In the genomic region with DNA sequence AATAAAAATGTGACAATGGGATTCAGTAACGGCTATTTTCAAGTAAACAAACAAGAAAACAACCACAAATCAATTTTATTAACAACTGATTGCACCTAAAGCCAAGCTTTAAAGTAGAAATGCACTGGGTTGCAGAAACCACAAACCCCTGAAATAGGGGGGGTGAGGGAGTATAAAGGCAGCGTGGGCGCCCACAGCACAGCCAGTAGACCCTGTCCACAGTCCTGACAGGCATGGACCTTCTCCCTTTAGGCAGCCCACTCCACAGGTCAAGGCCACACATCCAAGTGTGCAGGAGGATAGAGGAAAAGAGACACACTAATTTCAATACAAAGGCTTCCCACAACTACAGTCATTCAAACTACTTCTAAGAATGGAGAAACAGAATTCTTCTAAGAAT, we compare ENCODE assay signal across 20 cellular contexts. TPM values are rescaled to one million over a fixed set of nuclear protein-coding genes. Genes with fewer than 3 reads are reported as not detected.
DNase-seq lines count a peak whose midpoint lies in the region; ATAC-seq, FAIRE-seq and TF ChIP-seq lines count a peak whose summit lies in the region.
"Had no signal": no experiment of that assay in that cellular context is flagged by ENCODE, and none has a peak within 500 bp of the region (broad histone marks: within the 10 kb centered on the region; RNA-seq: fewer than 3 reads in every experiment).

No MANE protein-coding gene starts in this region.

- H3K27ac ChIP-seq in IMR-90 (ENCODE audit: insufficient read depth, low read length): no peak overlapping the region
- peak overlapping the region; percentile 74 for H3K27ac ChIP-seq in neutrophil
- H3K27ac ChIP-seq in small intestine (ENCODE audit: low read depth in 1 of 2, low read length in 1 of 2): no peak overlapping the region
- H3K27ac ChIP-seq: epithelial cell of prostate had no signal

- CTCF ChIA-PET in activated CD4-positive, alpha-beta T cell treated with anti-CD3 and anti-CD28 coated beads, Interleukin-2, amount 10 ng/mL, durations not matched to agents 7 days and 5 days (lab: Charles Lee): no interaction called here
- CTCF ChIA-PET in IMR-90 (lab: Yijun Ruan, JAX): no interaction called here

- H3K4me3 Mint-ChIP-seq in activated CD4-positive, alpha-beta T cell treated with anti-CD3 and anti-CD28 coated beads, Interleukin-2, amount 10 ng/mL, durations not matched to agents 7 days and 5 days: no peak overlapping the region
- peak overlapping the region; percentile 72 for H3K4me3 Mint-ChIP-seq in activated naive CD8-positive, alpha-beta T cell
- H3K4me3 Mint-ChIP-seq: CD8-positive, alpha-beta T cell; T-helper 17 cell; type B pancreatic cell had no signal

- intact Hi-C loops in IMR-90 (cut with micrococcal nuclease): no loop called here

- H3K56ac ChIP-seq in IMR-90 (ENCODE audit: extremely low read depth, insufficient read depth, low read length): no peak overlapping the region

- no peak overlapping the region; the same call in 1 of the 2 replicates for H3K14ac ChIP-seq in IMR-90 (replicated peaks; ENCODE audit: low read depth, low read length)

- H2BK120ac ChIP-seq in IMR-90 (ENCODE audit: low read depth, low read length): no peak overlapping the region

- no peaks in the 10 kb centered on the region for H3K9me3 Mint-ChIP-seq in activated CD4-positive, alpha-beta T cell treated with anti-CD3 and anti-CD28 coated beads, Interleukin-2, amount 10 ng/mL, durations not matched to agents 7 days and 5 days
- H3K9me3 Mint-ChIP-seq in activated naive CD8-positive, alpha-beta T cell (ENCODE audit: low read depth): peaks cover 4% of the 10 kb centered on the region
- H3K9me3 Mint-ChIP-seq: CD8-positive, alpha-beta T cell; type B pancreatic cell had no signal

- TF ChIP-seq POLR2A in IMR-90 (IDR thresholded peaks at IDR 0.05; ENCODE audit: low read depth, low read length): no peak

- no peaks in the 10 kb centered on the region for H3K36me3 ChIP-seq in IMR-90 (ENCODE audit: control insufficient read depth, insufficient read depth, low read length)
- H3K36me3 ChIP-seq in neutrophil: no peaks in the 10 kb centered on the region
- H3K36me3 ChIP-seq in small intestine (ENCODE audit: control insufficient read depth in 2 of 2, insufficient read depth in 2 of 2, low read length in 2 of 2): no peaks in the 10 kb centered on the region

- H3K79me1 ChIP-seq in IMR-90 (ENCODE audit: low read depth in 1 of 2, low read length in 2 of 2): peaks cover 3 to 62% of the 10 kb centered on the region in 2 experiments; a peak in 2 of 4 replicates

- dilution Hi-C loops in IMR-90 (cut with HindIII; ENCODE audit: low sequenced_read_pairs, unreplicated experiment): no loop called here

- no peak overlapping the region for H2BK5ac ChIP-seq in IMR-90 (ENCODE audit: low read depth, low read length, poor library complexity, severe bottlenecking)

- FAIRE-seq in small intestine (lab: Jason Lieb, UNC): no peak
- FAIRE-seq: A204.1 had no signal

- TF ChIP-seq RAD21 in IMR-90 (IDR thresholded peaks at IDR 0.05; ENCODE audit: low read length): no peak

- no peak overlapping the region for H3K9ac ChIP-seq in IMR-90 (ENCODE audit: low read depth, low read length)

- H3K9me1 ChIP-seq in IMR-90 (ENCODE audit: insufficient read depth, low read length): peaks cover 29% of the 10 kb centered on the region

- no peak overlapping the region for H4K91ac ChIP-seq in IMR-90 (ENCODE audit: insufficient read depth, low read depth, low read length)

- H4K5ac ChIP-seq in IMR-90 (ENCODE audit: low read depth, low read length): no peak overlapping the region

- H3K36me3 Mint-ChIP-seq in activated CD4-positive, alpha-beta T cell treated with anti-CD3 and anti-CD28 coated beads, Interleukin-2, amount 10 ng/mL, durations not matched to agents 7 days and 5 days (ENCODE audit: low read depth): peaks cover 20% of the 10 kb centered on the region
- peaks cover 19% of the 10 kb centered on the region for H3K36me3 Mint-ChIP-seq in activated naive CD8-positive, alpha-beta T cell

- H4K8ac ChIP-seq in IMR-90 (ENCODE audit: low read depth in 2 of 2, low read length in 2 of 2): no peak overlapping the region

- H3K27me3 ChIP-seq in IMR-90 (ENCODE audit: control insufficient read depth, insufficient read depth, low read length) (no peaks in the 10 kb centered on the region), neutrophil (no peaks in the 10 kb centered on the region), small intestine (ENCODE audit: control insufficient read depth in 2 of 2, insufficient read depth in 2 of 2, low read length in 2 of 2) (no peaks in the 10 kb centered on the region)

- ATAC-seq in IMR-90 (ENCODE audit: low read depth) (no peak), GM21723 (IDR thresholded peaks at IDR 0.05; ENCODE audit: unreplicated experiment) (no peak)
- ATAC-seq: CD8-positive, alpha-beta T cell; stimulated activated naive B cell treated with anti-CD40 and anti-IgM and Interleukin-4, amounts not matched to agents 10 μg/mL and 1 μg/mL and 100 μg/mL, for 72 hours; T-helper 17 cell had no signal

- H2BK20ac ChIP-seq in IMR-90 (ENCODE audit: low read depth, low read length): no peak overlapping the region

- H3K4me1 Mint-ChIP-seq in activated CD4-positive, alpha-beta T cell treated with anti-CD3 and anti-CD28 coated beads, Interleukin-2, amount 10 ng/mL, durations not matched to agents 7 days and 5 days: peaks cover 92% of the 10 kb centered on the region
- peaks cover 94% of the 10 kb centered on the region for H3K4me1 Mint-ChIP-seq in activated naive CD8-positive, alpha-beta T cell (ENCODE audit: low read depth)

- H3K4me3 ChIP-seq in IMR-90 (ENCODE audit: insufficient read depth, low read depth, low read length): no peak overlapping the region
- no peak overlapping the region for H3K4me3 ChIP-seq in neutrophil (ENCODE audit: low read depth in 1 of 2, low read length in 1 of 2)
- H3K4me3 ChIP-seq in small intestine (ENCODE audit: low read depth in 1 of 2, low read length in 2 of 2): no peak overlapping the region
- H3K4me3 ChIP-seq: coronary artery had no signal

- H3K23ac ChIP-seq in IMR-90 (ENCODE audit: low read depth, low read length): peak overlapping the region; percentile 15; the same call in 1 of the 2 replicates

- no peak overlapping the region for H3K18ac ChIP-seq in IMR-90 (ENCODE audit: low read depth, low read length)

- H3K27me3 Mint-ChIP-seq in activated CD4-positive, alpha-beta T cell treated with anti-CD3 and anti-CD28 coated beads, Interleukin-2, amount 10 ng/mL, durations not matched to agents 7 days and 5 days: no peaks in the 10 kb centered on the region
- H3K27me3 Mint-ChIP-seq in activated naive CD8-positive, alpha-beta T cell: no peaks in the 10 kb centered on the region
- H3K27me3 Mint-ChIP-seq: progenitor cell of endocrine pancreas; stimulated activated naive B cell treated with anti-CD40 and anti-IgM and Interleukin-4, amounts not matched to agents 10 μg/mL and 1 μg/mL and 100 μg/mL, for 72 hours; T-helper 17 cell; type B pancreatic cell had no signal

- TF ChIP-seq CTCF in IMR-90 (conservative IDR thresholded peaks at IDR 0.05; ENCODE audit: low read depth, low read length) (no peak), neutrophil (IDR thresholded peaks at IDR 0.05) (no peak)

- no peak overlapping the region; the same call in 2 of the 3 replicates for H2BK15ac ChIP-seq in IMR-90 (ENCODE audit: low read depth, low read length)

- peak overlapping the region; percentile 82 for H2AK5ac ChIP-seq in IMR-90 (ENCODE audit: low read depth, low read length)

- H3K9me3 ChIP-seq in IMR-90 (ENCODE audit: control insufficient read depth, insufficient read depth, low read length) (no peaks in the 10 kb centered on the region), neutrophil (no peaks in the 10 kb centered on the region), small intestine (ENCODE audit: control insufficient read depth, low read depth) (no peaks in the 10 kb centered on the region)

- BruUV-seq in IMR-90 (replicated peaks; lab: Mats Ljungman, UMichigan): no TSS peak

- no peak for DNase-seq in activated CD4-positive, alpha-beta T cell treated with anti-CD3 and anti-CD28 coated beads, Interleukin-2, amount 10 ng/mL, durations not matched to agents 7 days and 5 days
- no peak for DNase-seq in activated CD4-positive, alpha-beta T cell treated with anti-CD3 and anti-CD28 coated beads, Interleukin-2, amount 50 U/mL, for 4 hours
- DNase-seq in IMR-90: no peak
- no peak for DNase-seq in small intestine
- DNase-seq in stimulated activated CD4-positive, alpha-beta T cell treated with anti-CD3 and anti-CD28 coated beads, Interleukin-4, amount 100 ng/mL, for 1 hour: no peak
- DNase-seq: activated CD4-positive, CD25-positive, alpha-beta regulatory T cell; CD8-positive, alpha-beta T cell; KBM-7; NCI-H1092 treated with DMSO at 0.1 percent for 48 hours; NCI-H774; stimulated activated naive B cell treated with anti-CD40 and anti-IgM and Interleukin-4, amounts not matched to agents 10 μg/mL and 1 μg/mL and 100 μg/mL, for 72 hours; T-helper 17 cell had no signal

- peak overlapping the region; percentile 58 for H3K27ac Mint-ChIP-seq in activated CD4-positive, alpha-beta T cell treated with anti-CD3 and anti-CD28 coated beads, Interleukin-2, amount 10 ng/mL, durations not matched to agents 7 days and 5 days
- peak overlapping the region; percentile 100 for H3K27ac Mint-ChIP-seq in activated naive CD8-positive, alpha-beta T cell
- H3K27ac Mint-ChIP-seq: CD8-positive, alpha-beta T cell; progenitor cell of endocrine pancreas; stimulated activated naive B cell treated with anti-CD40 and anti-IgM and Interleukin-4, amounts not matched to agents 10 μg/mL and 1 μg/mL and 100 μg/mL, for 72 hours; T-helper 17 cell; type B pancreatic cell had no signal

- in situ Hi-C loops in IMR-90 (cut with MboI; ENCODE audit: low sequenced_read_pairs): no loop called here

- WGBS in IMR-90 (ENCODE audit: extremely low coverage in 2 of 2, insufficient read length in 1 of 2), 2 experiments: no CpG with 5 or more reads among the region's 3 CpGs
- WGBS in small intestine, 3 donors: 69 to 78% (median 70%) methylated on average over 3 of the region's 3 CpGs

- H2AFZ ChIP-seq in IMR-90 (replicated peaks; ENCODE audit: low read length, poor library complexity): no peak overlapping the region

- peaks cover 75% of the 10 kb centered on the region for H4K20me1 ChIP-seq in IMR-90 (ENCODE audit: insufficient read depth, low read length)

- H2AK9ac ChIP-seq in IMR-90 (replicated peaks; ENCODE audit: low read depth, low read length, poor library complexity): no peak overlapping the region

- H3K4ac ChIP-seq in IMR-90 (ENCODE audit: low read depth, low read length): no peak overlapping the region

- POLR2A ChIA-PET in activated CD4-positive, alpha-beta T cell treated with anti-CD3 and anti-CD28 coated beads, Interleukin-2, amount 10 ng/mL, durations not matched to agents 7 days and 5 days (lab: Charles Lee): no interaction called here
- POLR2A ChIA-PET in IMR-90 (lab: Charles Lee; ENCODE audit: unreplicated experiment): no interaction called here

- H3K4me1 ChIP-seq in IMR-90 (ENCODE audit: control insufficient read depth, insufficient read depth, low read length): peaks cover 38% of the 10 kb centered on the region
- H3K4me1 ChIP-seq in neutrophil (ENCODE audit: control insufficient read depth in 1 of 2, insufficient read depth in 1 of 2, low read depth in 1 of 2, low read length in 1 of 2): peaks cover 88 to 93% of the 10 kb centered on the region in 2 experiments
- H3K4me1 ChIP-seq in small intestine (ENCODE audit: control insufficient read depth in 2 of 2, insufficient read depth in 1 of 2, low read depth in 1 of 2, low read length in 1 of 2): peaks cover 0 to 12% of the 10 kb centered on the region in 2 donors

- H3K4me2 ChIP-seq in IMR-90 (ENCODE audit: low read depth, low read length): no peak overlapping the region

RNA-seq across cellular contexts. Expression of gene CHSY1, which starts 48.8 kb away (rescaled TPM):
- 10 to 100 TPM; 32.5 to 39.6 TPM for total RNA-seq in activated CD4-positive, alpha-beta T cell treated with anti-CD3 and anti-CD28 coated beads, Interleukin-2, amount 10 ng/mL, durations not matched to agents 7 days and 5 days
- 53.2 and 55.3 TPM in 2 replicates for total RNA-seq in IMR-90 (2012; rRNA removed)
- 40.5 and 40.9 TPM in 2 replicates for polyA plus RNA-seq in IMR-90 (2012; rRNA removed)
- polyA plus RNA-seq in IMR-90 (2012; cell fraction: cytosol; rRNA removed): 12.6 and 25.0 TPM in 2 replicates
- polyA plus RNA-seq in IMR-90 (2012; cell fraction: nucleus; rRNA removed; ENCODE audit: low replicate concordance): 7.3 and 45.0 TPM in 2 replicates
- 1 to 10 TPM; 1.6 to 9.0 (median 3.0) TPM for polyA plus RNA-seq in small intestine
